22 cellular contexts compared by ENCODE assay signal in genomic region chr1:61175976-61176375, GRCh38.
DNase-seq lines count a peak whose midpoint lies in the region; ATAC-seq, FAIRE-seq and TF ChIP-seq lines count a peak whose summit lies in the region.
"Had no signal": no experiment of that assay in that cellular context is flagged by ENCODE, and none has a peak within 500 bp of the region (broad histone marks: within the 10 kb centered on the region; RNA-seq: fewer than 3 reads in every experiment).

No MANE protein-coding gene starts in this region.

- peaks cover 46% of the 10 kb centered on the region for H3K4me1 Mint-ChIP-seq in WTC11
- H3K4me1 Mint-ChIP-seq: B cell, IgD-negative memory B cell had no signal

- in situ Hi-C loops in HepG2 (cut with HindIII; ENCODE audit: extremely low pct_ligation_motif_present, low pct_unique_long_range_greater_than_20kb) = no loop called here

- CTCF ChIA-PET in WTC11 (lab: Charles Lee) = interaction anchor here (2.8 kb wide), 1 partner anchor 126 kb away, joined by 9 read pairs; no protein-coding TSS in a partner anchor
- CTCF ChIA-PET in HepG2 (lab: Yijun Ruan, JAX; ENCODE audit: low intra/inter-chr PET ratio, low total read pairs) = no interaction called here

- no peak for TF ChIP-seq RAD21 in HepG2 (CRISPR knock-in tag; IDR thresholded peaks at IDR 0.05)

- no peak overlapping the region for H2AFZ ChIP-seq in HepG2 (ENCODE audit: low read length)

- H3K36me3 Mint-ChIP-seq in WTC11 = no peaks in the 10 kb centered on the region
- H3K36me3 Mint-ChIP-seq: IgD-negative memory B cell had no signal

- no peaks in the 10 kb centered on the region for H3K9me3 Mint-ChIP-seq in WTC11
- H3K9me3 Mint-ChIP-seq: IgD-negative memory B cell had no signal

- no peaks in the 10 kb centered on the region for H3K36me3 ChIP-seq in right atrium auricular region
- H3K36me3 ChIP-seq in HepG2 (replicated peaks in 1 of 2; ENCODE audit: control insufficient read depth in 1 of 2, insufficient read depth in 2 of 2, low read length in 2 of 2) = peaks cover 5 to 12% of the 10 kb centered on the region in 2 experiments; a peak in 2 of 5 replicates

- TF ChIP-seq POLR2A in HepG2 (IDR thresholded peaks at IDR 0.05; ENCODE audit: insufficient read depth in 1 of 2, low read depth in 2 of 2, low read length in 2 of 2) = no peak

- no peak for FAIRE-seq in HepG2 (lab: Jason Lieb, UNC)
- FAIRE-seq: D721Med, HTR-8/SVneo had no signal

- H3K27ac ChIP-seq in right atrium auricular region = no peak overlapping the region
- no peak overlapping the region for H3K27ac ChIP-seq in HepG2 (ENCODE audit: extremely low read length, insufficient read depth, low read length)
- H3K27ac ChIP-seq: SK-N-MC had no signal

- H3K4me2 ChIP-seq in HepG2 (ENCODE audit: low read depth, low read length) = no peak overlapping the region

- H3K27me3 ChIP-seq in right atrium auricular region (no peaks in the 10 kb centered on the region), HepG2 (ENCODE audit: control insufficient read depth in 1 of 2, insufficient read depth in 2 of 2, low read length in 2 of 2) (no peaks in the 10 kb centered on the region)

- TF ChIP-seq EP300 in HepG2 (IDR thresholded peaks at IDR 0.05; ENCODE audit: low read depth in 2 of 2, low read length in 2 of 2) = no peak
- TF ChIP-seq EP300 in HepG2 (CRISPR knock-in tag; IDR thresholded peaks at IDR 0.05; ENCODE audit: borderline replicate concordance) = no peak

- H3K4me3 ChIP-seq in right atrium auricular region (no peak overlapping the region), HepG2 (replicated peaks in 1 of 3; ENCODE audit: insufficient read depth in 1 of 3, low read depth in 2 of 3, low read length in 3 of 3) (no peak overlapping the region)
- H3K4me3 ChIP-seq: SK-N-MC had no signal

- ATAC-seq in left ventricle myocardium superior (peak; percentile 18), WTC11 (peak; percentile 22; the same call in 1 of the 2 replicates), HepG2 (peak; percentile 45; the same call in 1 of the 3 replicates)

- H4K20me1 ChIP-seq in HepG2 (ENCODE audit: insufficient read depth, low read length) = peaks cover 3% of the 10 kb centered on the region; the same call in 1 of the 2 replicates

- H3K4me1 ChIP-seq in right atrium auricular region = peaks cover 0 to 73% of the 10 kb centered on the region in 2 donors
- peaks cover 12% of the 10 kb centered on the region for H3K4me1 ChIP-seq in HepG2 (ENCODE audit: insufficient read depth, low read length)

- H3K9me3 ChIP-seq in right atrium auricular region (no peaks in the 10 kb centered on the region), HepG2 (ENCODE audit: low read length) (no peaks in the 10 kb centered on the region)

- WGBS in HepG2 (ENCODE audit: low lambda C conversion rate) = 92% methylated on average over 6 of the region's 6 CpGs

- H3K27ac Mint-ChIP-seq in WTC11 = peak overlapping the region; percentile 13; the same call in 1 of the 2 replicates
- H3K27ac Mint-ChIP-seq: B cell, IgD-negative memory B cell had no signal

- no TSS peak for BruUV-seq in HepG2 (replicated peaks; lab: Mats Ljungman, UMichigan)

- intact Hi-C loops in left ventricle myocardium superior (cut with micrococcal nuclease) = loop anchor here (10.0 kb wide), 1 partner anchor 81 kb away; no protein-coding TSS in a partner anchor
- intact Hi-C loops in HepG2 (cut with micrococcal nuclease; ENCODE audit: unreplicated experiment) = no loop called here

- TF ChIP-seq CTCF in right atrium auricular region (IDR thresholded peaks at IDR 0.05) = no peak
- TF ChIP-seq CTCF in WTC11 (IDR thresholded peaks at IDR 0.05) = no peak
- TF ChIP-seq CTCF in HepG2 (CRISPR knock-in tag; IDR thresholded peaks at IDR 0.05) = no peak

- H3K27me3 Mint-ChIP-seq in WTC11 (ENCODE audit: low read depth) = no peaks in the 10 kb centered on the region

- POLR2A ChIA-PET in WTC11 (lab: Charles Lee) = no interaction called here
- POLR2A ChIA-PET in HepG2 (lab: Yijun Ruan, JAX) = no interaction called here

- H3K9ac ChIP-seq in HepG2 (ENCODE audit: insufficient read depth, low read depth, low read length) = no peak overlapping the region

- peaks cover 92% of the 10 kb centered on the region for H3K79me2 ChIP-seq in HepG2 (ENCODE audit: insufficient read depth, low read length)

- no peak overlapping the region for H3K4me3 Mint-ChIP-seq in WTC11
- H3K4me3 Mint-ChIP-seq: B cell, IgD-negative memory B cell had no signal

- DNase-seq in left ventricle myocardium superior = no peak
- no peak for DNase-seq in right atrium auricular region (ENCODE audit: low spot score)
- DNase-seq in WTC11 (ENCODE audit: low spot score) = no peak
- DNase-seq in HepG2 (ENCODE audit: low spot score) = no peak
- no peak for DNase-seq in middle frontal gyrus (ENCODE audit: extremely low spot score, low spot score)
- no peak for DNase-seq in activated naive CD4-positive, alpha-beta T cell (lab: John Stamatoyannopoulos, UW)
- no peak for DNase-seq in NCI-H524 (lab: John Stamatoyannopoulos, UW)
- DNase-seq: DMS53, GDM1, Karpas-422, MV-4-11, NCI-H1105 treated with DMSO at 0.1 percent for 48 hours, NCI-H2081, NCI-H2171, NCI-H345, NCI-H524 treated with DMSO at 0.1 percent for 48 hours, SHP77 treated with DMSO at 0.1 percent for 48 hours had no signal

TF ChIP-seq in WTC11, 78 proteins besides CTCF, POLR2A, EP300 and RAD21:
- TF ChIP-seq E2F1 (CRISPR knock-in tag; IDR thresholded peaks at IDR 0.05) (no peak), SOX15 (CRISPR knock-in tag; IDR thresholded peaks at IDR 0.05) (no peak)
TF ChIP-seq in WTC11: peak in this region for 0.

TF ChIP-seq in HepG2, 621 proteins besides CTCF, POLR2A, EP300 and RAD21:
- TF ChIP-seq RBM22 (optimal IDR thresholded peaks at IDR 0.05; ENCODE audit: low read length) (peak; percentile 56), RFXAP (CRISPR knock-in tag; IDR thresholded peaks at IDR 0.05; ENCODE audit: borderline replicate concordance) (no peak), ATF7 (IDR thresholded peaks at IDR 0.05) (no peak), ATF7 (CRISPR knock-in tag; IDR thresholded peaks at IDR 0.05) (no peak)
TF ChIP-seq in HepG2: peak in this region for 1.
